In genomic region chr7:149930369-149931068, GRCh38 we compare ENCODE assay signal across 8 cellular contexts. TPM values are rescaled to one million over a fixed set of nuclear protein-coding genes. Genes with fewer than 3 reads are reported as not detected.
DNase-seq lines count a peak whose midpoint lies in the region; ATAC-seq and TF ChIP-seq lines count a peak whose summit lies in the region.
"Not testable (repeated sequence)": the region's sequence is repeated elsewhere in the genome, so short reads cannot be mapped to it uniquely, and the experiment has no call there.

No MANE protein-coding gene starts in this region.

- DNase-seq in A673 (ENCODE audit: low spot score) (peak; percentile 11), G401 (ENCODE audit: low spot score) (peak; percentile 69), NCI-H69 (lab: John Stamatoyannopoulos, UW) (peak; percentile 63), adipocyte (ENCODE audit: low read depth) (peak; percentile 41), fibroblast of lung (ENCODE audit: low read depth in 2 of 2) (peak; percentile 3 to 59), iris pigment epithelial cell (ENCODE audit: low read depth) (peak; percentile 4), osteoblast (ENCODE audit: insufficient read length, low spot score, missing footprints) (peak; percentile 8)
- DNase-seq in Right ventricle myocardium inferior (ENCODE audit: missing footprints): not testable (repeated sequence)

- BruUV-seq in A673 (replicated peaks; lab: Mats Ljungman, UMichigan): not testable (repeated sequence)

- H3K79me2 ChIP-seq in fibroblast of lung (ENCODE audit: control insufficient read depth, insufficient read depth, low read length); osteoblast (ENCODE audit: insufficient read depth, low read length): not testable (repeated sequence)

- intact Hi-C loops in A673 (cut with micrococcal nuclease; ENCODE audit: unreplicated experiment); Right ventricle myocardium inferior (cut with DNase I): not testable (repeated sequence)

- H3K27me3 ChIP-seq in A673 (replicated peaks; ENCODE audit: insufficient read depth, low read depth, low read length, poor library complexity); adipocyte (replicated peaks; ENCODE audit: control insufficient read depth, insufficient read depth, low read length); fibroblast of lung (ENCODE audit: control insufficient read depth, insufficient read depth, low read length); osteoblast (ENCODE audit: insufficient read depth, low read length): not testable (repeated sequence)

- not testable (repeated sequence) for H3K9ac ChIP-seq in adipocyte (ENCODE audit: low read length); fibroblast of lung (ENCODE audit: insufficient read depth, low read length)

- in situ Hi-C loops in G401 (cut with HindIII; ENCODE audit: low sequenced_read_pairs): not testable (repeated sequence)

- not testable (repeated sequence) for TF ChIP-seq CTCF in A673 (conservative IDR thresholded peaks at IDR 0.05; ENCODE audit: low read depth, low read length); fibroblast of lung (conservative IDR thresholded peaks at IDR 0.05 in 1 of 2, IDR thresholded peaks at IDR 0.05 in 1 of 2; ENCODE audit: low read depth in 1 of 2, low read length in 2 of 2); osteoblast (IDR thresholded peaks at IDR 0.05; ENCODE audit: extremely low read depth, low read depth, low read length)

- H3K36me3 ChIP-seq in A673 (ENCODE audit: insufficient read depth, low read length, poor library complexity, severe bottlenecking); adipocyte (ENCODE audit: control insufficient read depth, insufficient read depth, low read length, severe bottlenecking); fibroblast of lung (ENCODE audit: control insufficient read depth, insufficient read depth, low read length); osteoblast (ENCODE audit: insufficient read depth, low read length): not testable (repeated sequence)

- H3K4me2 ChIP-seq in fibroblast of lung (ENCODE audit: extremely low read depth, insufficient read depth, low read length); osteoblast (ENCODE audit: insufficient read depth, low read length): not testable (repeated sequence)

- H2AFZ ChIP-seq in fibroblast of lung (ENCODE audit: low read length); osteoblast (ENCODE audit: low read length): not testable (repeated sequence)

- not testable (repeated sequence) for H3K27ac ChIP-seq in A673 (ENCODE audit: low read depth, low read length, poor library complexity, severe bottlenecking); fibroblast of lung (ENCODE audit: insufficient read depth, low read length); osteoblast (ENCODE audit: low read depth, low read length)

- H3K4me3 ChIP-seq in A673 (ENCODE audit: low read depth, low read length, poor library complexity, severe bottlenecking); adipocyte (ENCODE audit: low read length); fibroblast of lung (replicated peaks in 1 of 4; ENCODE audit: control extremely low read depth in 1 of 4, insufficient read depth in 1 of 4, low read depth in 3 of 4, low read length in 4 of 4); osteoblast (ENCODE audit: insufficient read depth, low read length): not testable (repeated sequence)

- CTCF ChIA-PET in A673 (lab: Charles Lee): not testable (repeated sequence)

- peak; percentile 88 for ATAC-seq in Right ventricle myocardium inferior

- H3K4me1 ChIP-seq in A673 (ENCODE audit: insufficient read depth, low read length, poor library complexity, severe bottlenecking); adipocyte (ENCODE audit: control insufficient read depth, insufficient read depth, low read length); fibroblast of lung (ENCODE audit: control insufficient read depth, extremely low read depth, insufficient read depth, low read length); osteoblast (ENCODE audit: insufficient read depth, low read length): not testable (repeated sequence)

- H3K9me3 ChIP-seq in A673 (ENCODE audit: low read depth, low read length, poor library complexity, severe bottlenecking); adipocyte (ENCODE audit: control insufficient read depth, low read length); fibroblast of lung (ENCODE audit: control insufficient read depth, insufficient read depth, low read depth, low read length); osteoblast (ENCODE audit: low read depth, low read length): not testable (repeated sequence)

- H4K20me1 ChIP-seq in fibroblast of lung (ENCODE audit: control insufficient read depth, extremely low read depth, insufficient read depth, low read length); osteoblast (ENCODE audit: insufficient read depth, low read length): not testable (repeated sequence)

- POLR2A ChIA-PET in A673 (lab: Charles Lee; ENCODE audit: low non-redundant PET): not testable (repeated sequence)

RNA-seq across cellular contexts. Expression of gene ATP6V0E2, which starts 56.8 kb away (rescaled TPM):
- total RNA-seq in A673 (2021) (50.1 and 51.9 TPM in 2 replicates), fibroblast of lung (12.8 and 22.6 TPM in 2 replicates), Right ventricle myocardium inferior (125 TPM), osteoblast (27.9 and 28.3 TPM in 2 replicates)
- total RNA-seq in G401 (2014; rRNA removed; shearing (Covaris generic)): 35.1 and 73.1 TPM in 2 replicates
- 14.3 and 26.2 TPM in 2 replicates for polyA plus RNA-seq in fibroblast of lung
- 23.7 and 54.8 TPM in 2 replicates for polyA plus RNA-seq in fibroblast of lung (2012)
- 35.5 and 72.3 TPM in 2 replicates for polyA minus RNA-seq in fibroblast of lung (ENCODE audit: low replicate concordance)
